ENCODE assay signal across 10 cellular contexts in genomic region chr17:42780816-42781638, GRCh38. TPM values are rescaled to one million over a fixed set of nuclear protein-coding genes. Genes with fewer than 3 reads are reported as not detected.
DNase-seq lines count a peak whose midpoint lies in the region; ATAC-seq and TF ChIP-seq lines count a peak whose summit lies in the region.
"Had no signal": no experiment of that assay in that cellular context is flagged by ENCODE, and none has a peak within 500 bp of the region (broad histone marks: within the 10 kb centered on the region; RNA-seq: fewer than 3 reads in every experiment).

No MANE protein-coding gene starts in this region.

- H3K27ac Mint-ChIP-seq in activated B cell treated with CpG ODN at 0.5 μM for 24 hours, result no peak overlapping the region

- peaks cover 40% of the 10 kb centered on the region for H3K27me3 Mint-ChIP-seq in activated B cell treated with CpG ODN at 0.5 μM for 24 hours

- no peak for ATAC-seq in activated B cell treated with CpG ODN at 0.5 μM for 24 hours (ENCODE audit: low read depth)
- no peak for ATAC-seq in HG03457 (IDR thresholded peaks at IDR 0.05; ENCODE audit: unreplicated experiment)

- H3K4me3 Mint-ChIP-seq in activated B cell treated with CpG ODN at 0.5 μM for 24 hours, result peak overlapping the region; percentile 15

- peaks cover 26% of the 10 kb centered on the region for H3K4me1 Mint-ChIP-seq in activated B cell treated with CpG ODN at 0.5 μM for 24 hours

- TF ChIP-seq CTCF in GM10266 (IDR thresholded peaks at IDR 0.05; ENCODE audit: control insufficient read depth, insufficient read depth, low read depth, missing control alignments), result no peak
- TF ChIP-seq CTCF in activated B cell treated with CpG ODN at 0.5 μM for 24 hours (IDR thresholded peaks at IDR 0.05), result no peak

- intact Hi-C loops in activated B cell treated with CpG ODN at 0.5 μM for 24 hours (cut with micrococcal nuclease), result no loop called here

- peak; percentile 37 for DNase-seq in GM10266 (ENCODE audit: extremely low spot score)
- no peak for DNase-seq in activated B cell treated with CpG ODN at 0.5 μM for 24 hours
- peak; percentile 29 for DNase-seq in hepatic stellate cell (ENCODE audit: low spot score)
- peak; percentile 65 for DNase-seq in retina
- no peak for DNase-seq in inferior parietal cortex (ENCODE audit: extremely low spot score)
- no peak for DNase-seq in hippocampal formation (lab: John Stamatoyannopoulos, UW)
- no peak for DNase-seq in SKM-1 treated with dmso at 0.1 percent for 144 hours (lab: John Stamatoyannopoulos, UW; ENCODE audit: unreplicated experiment)
- DNase-seq: NCI-H446 had no signal

- peaks cover 35% of the 10 kb centered on the region for H3K36me3 Mint-ChIP-seq in activated B cell treated with CpG ODN at 0.5 μM for 24 hours (ENCODE audit: low read depth)

- CTCF ChIA-PET in activated B cell treated with CpG ODN at 0.5 μM for 24 hours (lab: Charles Lee), result no interaction called here

- no peaks in the 10 kb centered on the region for H3K9me3 Mint-ChIP-seq in activated B cell treated with CpG ODN at 0.5 μM for 24 hours

- POLR2A ChIA-PET in activated B cell treated with CpG ODN at 0.5 μM for 24 hours (lab: Charles Lee), result interaction anchor here (1.3 kb wide), 1 partner anchor 43 kb away, joined by 5 read pairs; the partner anchor contains the start of gene BECN1

RNA-seq across cellular contexts. Expression of gene WNK4, which starts 0.6 kb away (rescaled TPM):
- 0.10 and 0.29 TPM in 2 replicates for total RNA-seq in activated B cell treated with CpG ODN at 0.5 μM for 24 hours
- total RNA-seq: mesenteric fat pad had no signal

RNA-seq across cellular contexts. Expression of gene VPS25, which starts 7.8 kb away (rescaled TPM):
- total RNA-seq in activated B cell treated with CpG ODN at 0.5 μM for 24 hours, result 49.7 and 49.8 TPM in 2 replicates

RNA-seq across cellular contexts. Expression of gene COA3, which starts 17.5 kb away (rescaled TPM):
- total RNA-seq in activated B cell treated with CpG ODN at 0.5 μM for 24 hours, result 41.4 and 48.0 TPM in 2 replicates

RNA-seq across cellular contexts. Expression of gene CNTD1, which starts 17.6 kb away (rescaled TPM):
- total RNA-seq in activated B cell treated with CpG ODN at 0.5 μM for 24 hours, result not detected in 2 replicates
- total RNA-seq: mesenteric fat pad had no signal

RNA-seq across cellular contexts. Expression of gene RAMP2, which starts 20.0 kb away (rescaled TPM):
- not detected in 2 replicates for total RNA-seq in activated B cell treated with CpG ODN at 0.5 μM for 24 hours

Comparison
In these comparisons a context has a peak if more than half of its experiments do, and no peak if none do; other contexts are left out.
1. DNase-seq: peak in GM10266 (single experiment), hepatic stellate cell (single experiment) and retina (single experiment); none in activated B cell treated with CpG ODN at 0.5 μM for 24 hours (single experiment), inferior parietal cortex (single experiment), hippocampal formation (0 of 2) and SKM-1 treated with dmso at 0.1 percent for 144 hours (single experiment).